ENCODE assay signal across 20 cellular contexts in the genomic region with DNA sequence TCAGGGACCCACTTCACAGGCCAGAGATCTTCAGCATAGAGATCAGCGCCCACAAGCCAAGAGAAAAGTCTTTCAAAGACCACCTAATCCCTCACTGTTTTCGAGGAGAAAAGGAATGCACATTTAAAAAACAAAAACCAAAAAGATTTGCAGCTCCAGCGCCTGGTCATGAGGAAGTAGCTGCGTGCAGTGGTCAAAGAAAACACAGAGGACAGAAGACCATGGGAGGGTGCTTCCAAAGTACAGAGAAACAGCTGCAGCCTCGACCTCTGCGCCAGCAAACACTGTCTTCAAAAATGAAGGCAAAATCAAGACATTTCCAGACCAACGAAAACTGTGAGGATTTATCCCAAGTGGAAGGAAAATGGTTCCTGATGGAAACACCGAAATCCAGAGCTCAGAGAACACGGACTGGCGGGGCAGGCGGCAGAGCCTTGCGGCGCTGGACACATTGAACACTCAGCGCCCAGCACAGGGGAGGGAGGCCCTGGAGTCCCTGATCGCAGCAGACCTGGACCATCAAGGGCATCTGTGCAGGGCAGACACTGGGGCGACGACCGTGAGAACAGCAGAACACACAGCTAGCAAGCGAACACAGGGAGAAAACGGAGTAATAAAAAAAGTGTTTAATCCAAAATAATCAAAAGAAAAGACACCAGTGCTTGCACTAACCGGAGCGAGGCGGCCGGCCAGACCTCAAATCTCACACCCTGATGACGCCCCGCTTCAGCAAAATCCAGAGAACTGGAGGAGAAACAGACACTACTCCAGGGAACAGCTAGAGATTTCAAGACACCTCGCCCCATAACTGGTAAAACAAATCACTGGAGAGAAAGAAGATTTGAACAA. TPM values are rescaled to one million over a fixed set of nuclear protein-coding genes. Genes with fewer than 3 reads are reported as not detected.
A peak's percentile ranks its signal among the peaks of the same experiment; 100 is the strongest.
DNase-seq lines count a peak whose midpoint lies in the region; ATAC-seq and TF ChIP-seq lines count a peak whose summit lies in the region.
"Had no signal": no experiment of that assay in that cellular context is flagged by ENCODE, and none has a peak within 500 bp of the region (broad histone marks: within the 10 kb centered on the region; RNA-seq: fewer than 3 reads in every experiment).

No MANE protein-coding gene starts in this region.

- H3K36me3 Mint-ChIP-seq in brain: no peaks in the 10 kb centered on the region
- H3K36me3 Mint-ChIP-seq: natural killer cell had no signal

- DNase-seq in right cardiac atrium: peak in 1 of 3 donors; percentile 88
- DNase-seq in psoas muscle: no peak
- DNase-seq in NCI-H187 (lab: John Stamatoyannopoulos, UW): no peak
- DNase-seq in NOMO-1 treated with DMSO at 0.1 percent for 48 hours (lab: John Stamatoyannopoulos, UW; ENCODE audit: unreplicated experiment): no peak
- DNase-seq in cortex of kidney (lab: John Stamatoyannopoulos, UW): no peak
- DNase-seq: activated CD4-positive, alpha-beta T cell treated with anti-CD3 and anti-CD28 coated beads, Interleukin-2, amount 50 U/mL, for 1 hour; activated CD8-positive, alpha-beta memory T cell treated with anti-CD3 and anti-CD28 coated beads, Interleukin-2, amount 50 U/mL, for 4 hours; Calu3; caudate nucleus; natural killer cell; NCI-H1048; NCI-H2107; NCI-H510A treated with DMSO at 0.1 percent for 48 hours; posterior cingulate gyrus; stimulated activated CD8-positive, alpha-beta memory T cell treated with anti-CD3 and anti-CD28 coated beads, Interleukin-4, amount 100 ng/mL, for 48 hours; T-helper 1 cell had no signal

- H3K27ac Mint-ChIP-seq in brain: peak overlapping the region in 3 of 5 experiments; percentile 39 to 73 (median 70)
- H3K27ac Mint-ChIP-seq: B cell, natural killer cell had no signal

- H3K27ac ChIP-seq in right cardiac atrium (ENCODE audit: low read length) (peak overlapping the region; percentile 50), psoas muscle (peak overlapping the region; percentile 18)

- WGBS in right cardiac atrium: 48% methylated on average over 27 of the region's 27 CpGs
- WGBS in psoas muscle, 3 donors: 46 to 66% (median 51%) methylated on average over 27 of the region's 27 CpGs

- H3K4me3 ChIP-seq in right cardiac atrium (ENCODE audit: low read length) (no peak overlapping the region), psoas muscle (no peak overlapping the region)
- H3K4me3 ChIP-seq: adrenal gland had no signal

- intact Hi-C loops in right cardiac atrium (cut with DNase I): loop anchor here in 1 of 4 donors (5.0 kb wide), 1 partner anchor 122 kb away; no protein-coding TSS in a partner anchor
- intact Hi-C loops in psoas muscle (cut with DNase I): no loop called here

- peaks cover 0 to 14% (median 4%) of the 10 kb centered on the region in 5 experiments for H3K9me3 Mint-ChIP-seq in brain
- H3K9me3 Mint-ChIP-seq: natural killer cell had no signal

- TF ChIP-seq CTCF in brain (conservative IDR thresholded peaks at IDR 0.05) (no peak), psoas muscle (IDR thresholded peaks at IDR 0.05) (no peak)

- no peaks in the 10 kb centered on the region for H3K36me3 ChIP-seq in psoas muscle (ENCODE audit: insufficient read depth in 1 of 2, low read depth in 1 of 2)
- H3K36me3 ChIP-seq: adrenal gland had no signal

- H3K27me3 Mint-ChIP-seq in brain: no peaks in the 10 kb centered on the region

- H3K4me1 Mint-ChIP-seq in brain: peaks cover 47% of the 10 kb centered on the region
- H3K4me1 Mint-ChIP-seq: B cell had no signal

- no peaks in the 10 kb centered on the region for H3K27me3 ChIP-seq in right cardiac atrium (ENCODE audit: control insufficient read depth, insufficient read depth)
- H3K27me3 ChIP-seq in psoas muscle (ENCODE audit: insufficient read depth in 3 of 3, low read length in 2 of 3): peaks cover 0 to 29% (median 5%) of the 10 kb centered on the region in 3 donors
- H3K27me3 ChIP-seq: adrenal gland had no signal

- H3K9me3 ChIP-seq in right cardiac atrium (ENCODE audit: control insufficient read depth, low read length): no peaks in the 10 kb centered on the region
- no peaks in the 10 kb centered on the region for H3K9me3 ChIP-seq in psoas muscle
- H3K9me3 ChIP-seq: adrenal gland had no signal

- peak overlapping the region in 1 of 5 experiments; percentile 42 for H3K4me3 Mint-ChIP-seq in brain
- H3K4me3 Mint-ChIP-seq: B cell, natural killer cell had no signal

- H3K4me1 ChIP-seq in right cardiac atrium (ENCODE audit: control insufficient read depth, insufficient read depth, low read length) (peaks cover 11% of the 10 kb centered on the region), psoas muscle (peaks cover 7% of the 10 kb centered on the region)
- H3K4me1 ChIP-seq: adrenal gland had no signal

- peak; percentile 6 to 17 for ATAC-seq in right cardiac atrium
- ATAC-seq in psoas muscle: peak in 2 of 4 donors; percentile 14 to 36
- ATAC-seq in HG03159 (IDR thresholded peaks at IDR 0.05; ENCODE audit: unreplicated experiment): no peak
- ATAC-seq: natural killer cell had no signal

RNA-seq across cellular contexts. Expression of a gene that starts 12.5 kb away (rescaled TPM):
- polyA plus RNA-seq in brain (ENCODE audit: insufficient read depth, low read depth, low replicate concordance) (80.0 TPM), right cardiac atrium (28.5 TPM), psoas muscle (1 to 10 TPM; 2.3 to 3.8 (median 2.3) TPM)
- total RNA-seq in right cardiac atrium (10 to 100 TPM; 57.2 to 80.5 (median 65.6) TPM), psoas muscle (10 to 100 TPM in 3 of 4 donors, 1 to 10 TPM in 1; 4.5 to 22.0 (median 15.1) TPM)
